ENCODE assay signal across 14 cellular contexts in the genomic region with DNA sequence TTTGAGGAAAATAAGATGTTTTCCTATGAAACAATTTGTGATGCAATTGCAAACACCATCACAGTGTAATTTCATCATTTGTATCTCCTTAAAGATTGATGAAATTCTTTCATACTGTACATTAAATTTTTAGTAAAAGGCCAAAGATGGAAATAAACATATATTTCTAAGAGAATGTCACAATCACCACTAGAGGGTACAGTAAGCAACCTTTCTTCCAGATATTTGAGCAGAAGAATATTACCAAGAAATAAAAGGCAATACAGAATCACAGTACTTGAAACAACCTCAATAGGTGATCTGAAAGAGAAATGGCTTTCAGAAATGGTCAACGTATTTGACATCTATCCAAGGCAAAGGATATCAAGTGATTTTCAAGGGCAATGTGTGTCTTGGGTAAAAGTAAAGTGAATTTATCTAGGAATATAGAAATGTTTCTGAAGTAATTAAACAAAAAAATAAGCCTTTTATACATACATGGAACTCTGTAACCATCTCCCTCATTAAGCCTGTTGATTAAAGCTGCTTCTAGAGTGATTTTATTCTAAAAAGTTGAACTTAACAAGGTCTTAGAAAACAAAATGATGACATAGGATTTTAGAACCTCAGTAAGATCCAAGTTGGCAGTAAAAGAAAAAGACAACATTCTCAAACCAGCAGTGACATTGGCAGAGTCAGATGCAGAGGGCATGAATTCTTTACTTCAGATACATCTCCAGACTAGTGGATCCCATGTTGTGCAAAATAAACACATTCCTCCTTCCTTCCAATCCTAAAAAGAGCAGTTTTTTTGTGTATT.
DNase-seq lines count a peak whose midpoint lies in the region; ATAC-seq, FAIRE-seq and TF ChIP-seq lines count a peak whose summit lies in the region.
"Had no signal": no experiment of that assay in that cellular context is flagged by ENCODE, and none has a peak within 500 bp of the region (broad histone marks: within the 10 kb centered on the region; RNA-seq: fewer than 3 reads in every experiment).

No MANE protein-coding gene starts in this region.

- no peak overlapping the region for H3K27ac Mint-ChIP-seq in MCF 10A (ENCODE audit: low read depth, unreplicated experiment)
- no peak overlapping the region for H3K27ac Mint-ChIP-seq in activated CD8-positive, alpha-beta memory T cell treated with anti-CD3 and anti-CD28 coated beads, Interleukin-2, amount 10 ng/mL, durations not matched to agents 7 days and 5 days
- H3K27ac Mint-ChIP-seq: activated naive CD8-positive, alpha-beta T cell treated with anti-CD3 and anti-CD28 coated beads, Interleukin-2, amount 10 ng/mL, durations not matched to agents 7 days and 5 days had no signal

- intact Hi-C loops in MCF 10A (cut with micrococcal nuclease): loop anchor here (5.0 kb wide), 1 partner anchor 397 kb away; no protein-coding TSS in a partner anchor
- intact Hi-C loops in breast epithelium (cut with DNase I; ENCODE audit: low total_unique reads): no loop called here
- intact Hi-C loops in cardiac septum (cut with DNase I): no loop called here

- H3K27me3 ChIP-seq in breast epithelium (no peaks in the 10 kb centered on the region), tibial nerve (no peaks in the 10 kb centered on the region)
- H3K27me3 ChIP-seq: thyroid gland had no signal

- TF ChIP-seq CTCF in MCF 10A (IDR thresholded peaks at IDR 0.05; ENCODE audit: unreplicated experiment) (peak; percentile 20), breast epithelium (IDR thresholded peaks at IDR 0.05) (no peak), fibroblast of pulmonary artery (IDR thresholded peaks at IDR 0.05; ENCODE audit: low read length, missing control alignments) (peak; percentile 53), tibial nerve (IDR thresholded peaks at IDR 0.05) (peak in 3 of 5 experiments; percentile 11 to 15 (median 12))

- H3K36me3 ChIP-seq in breast epithelium: no peaks in the 10 kb centered on the region
- H3K36me3 ChIP-seq in tibial nerve: no peaks in the 10 kb centered on the region
- H3K36me3 ChIP-seq: thyroid gland had no signal

- BruUV-seq in MCF 10A (replicated peaks; lab: Mats Ljungman, UMichigan): no TSS peak

- FAIRE-seq in RCC 7860 (lab: Jason Lieb, UNC) (peak; percentile 5), H54 (lab: Jason Lieb, UNC) (no peak)

- H3K9me3 Mint-ChIP-seq in MCF 10A (ENCODE audit: unreplicated experiment): no peaks in the 10 kb centered on the region
- H3K9me3 Mint-ChIP-seq in activated CD8-positive, alpha-beta memory T cell treated with anti-CD3 and anti-CD28 coated beads, Interleukin-2, amount 10 ng/mL, durations not matched to agents 7 days and 5 days (ENCODE audit: low read depth): no peaks in the 10 kb centered on the region
- H3K9me3 Mint-ChIP-seq: activated naive CD8-positive, alpha-beta T cell treated with anti-CD3 and anti-CD28 coated beads, Interleukin-2, amount 10 ng/mL, durations not matched to agents 7 days and 5 days had no signal

- H3K4me1 ChIP-seq in breast epithelium (no peaks in the 10 kb centered on the region), tibial nerve (no peaks in the 10 kb centered on the region)
- H3K4me1 ChIP-seq: thyroid gland had no signal

- no peaks in the 10 kb centered on the region for H3K27me3 Mint-ChIP-seq in MCF 10A (ENCODE audit: insufficient read depth, unreplicated experiment)
- H3K27me3 Mint-ChIP-seq in activated CD8-positive, alpha-beta memory T cell treated with anti-CD3 and anti-CD28 coated beads, Interleukin-2, amount 10 ng/mL, durations not matched to agents 7 days and 5 days: no peaks in the 10 kb centered on the region

- H3K36me3 Mint-ChIP-seq in MCF 10A (ENCODE audit: insufficient read depth, unreplicated experiment): no peaks in the 10 kb centered on the region
- no peaks in the 10 kb centered on the region for H3K36me3 Mint-ChIP-seq in activated CD8-positive, alpha-beta memory T cell treated with anti-CD3 and anti-CD28 coated beads, Interleukin-2, amount 10 ng/mL, durations not matched to agents 7 days and 5 days
- H3K36me3 Mint-ChIP-seq: activated naive CD8-positive, alpha-beta T cell treated with anti-CD3 and anti-CD28 coated beads, Interleukin-2, amount 10 ng/mL, durations not matched to agents 7 days and 5 days had no signal

- CTCF ChIA-PET in MCF 10A (lab: Yijun Ruan, JAX): interaction anchor here (0.6 to 1.2 kb wide), 6 partner anchors 9 to 1646 kb away, joined by 3 to 4 read pairs (median 3); no protein-coding TSS in a partner anchor
- CTCF ChIA-PET in activated CD8-positive, alpha-beta memory T cell treated with anti-CD3 and anti-CD28 coated beads, Interleukin-2, amount 10 ng/mL, durations not matched to agents 7 days and 5 days (lab: Charles Lee): no interaction called here

- no peak overlapping the region for H3K27ac ChIP-seq in breast epithelium
- H3K27ac ChIP-seq in tibial nerve: no peak overlapping the region
- H3K27ac ChIP-seq: thyroid gland had no signal

- POLR2A ChIA-PET in MCF 10A (lab: Yijun Ruan, JAX): interaction anchor here (0.6 kb wide), 1 partner anchor 13 kb away, joined by 3 read pairs; no protein-coding TSS in a partner anchor

- H3K4me1 Mint-ChIP-seq in MCF 10A (ENCODE audit: insufficient read depth, unreplicated experiment): no peaks in the 10 kb centered on the region
- H3K4me1 Mint-ChIP-seq in activated CD8-positive, alpha-beta memory T cell treated with anti-CD3 and anti-CD28 coated beads, Interleukin-2, amount 10 ng/mL, durations not matched to agents 7 days and 5 days: no peaks in the 10 kb centered on the region
- H3K4me1 Mint-ChIP-seq: activated naive CD8-positive, alpha-beta T cell treated with anti-CD3 and anti-CD28 coated beads, Interleukin-2, amount 10 ng/mL, durations not matched to agents 7 days and 5 days had no signal

- 67 to 71% methylated on average over 1 of the region's 1 CpG for WGBS in tibial nerve, 2 donors

- H3K4me3 ChIP-seq in breast epithelium (no peak overlapping the region), fibroblast of pulmonary artery (replicated peaks; ENCODE audit: low read depth, low read length) (no peak overlapping the region), tibial nerve (no peak overlapping the region)
- H3K4me3 ChIP-seq: thyroid gland had no signal

- no peak for TF ChIP-seq EP300 in tibial nerve (IDR thresholded peaks at IDR 0.05)

- H3K9me3 ChIP-seq in breast epithelium (no peaks in the 10 kb centered on the region), tibial nerve (no peaks in the 10 kb centered on the region)
- H3K9me3 ChIP-seq: thyroid gland had no signal

- ATAC-seq in activated CD8-positive, alpha-beta memory T cell treated with anti-CD3 and anti-CD28 coated beads, Interleukin-2, amount 10 ng/mL, durations not matched to agents 7 days and 5 days: no peak
- ATAC-seq: left colon had no signal

- no peak overlapping the region for H3K4me3 Mint-ChIP-seq in MCF 10A (ENCODE audit: unreplicated experiment)
- no peak overlapping the region for H3K4me3 Mint-ChIP-seq in activated CD8-positive, alpha-beta memory T cell treated with anti-CD3 and anti-CD28 coated beads, Interleukin-2, amount 10 ng/mL, durations not matched to agents 7 days and 5 days
- H3K4me3 Mint-ChIP-seq: activated naive CD8-positive, alpha-beta T cell treated with anti-CD3 and anti-CD28 coated beads, Interleukin-2, amount 10 ng/mL, durations not matched to agents 7 days and 5 days had no signal

- no peak for DNase-seq in MCF 10A (ENCODE audit: unreplicated experiment)
- DNase-seq in breast epithelium (ENCODE audit: low spot score in 2 of 2): no peak
- no peak for DNase-seq in RCC 7860 (ENCODE audit: low spot score)
- peak; percentile 33 for DNase-seq in fibroblast of pulmonary artery (ENCODE audit: low read depth)
- no peak for DNase-seq in tibial nerve (ENCODE audit: low spot score in 2 of 2)
- DNase-seq in H54 (ENCODE audit: insufficient read length, low spot score): no peak
- no peak for DNase-seq in cardiac septum (ENCODE audit: low spot score)
- DNase-seq in activated CD8-positive, alpha-beta memory T cell treated with anti-CD3 and anti-CD28 coated beads, Interleukin-2, amount 10 ng/mL, durations not matched to agents 7 days and 5 days: no peak
- DNase-seq: activated CD4-positive, alpha-beta T cell treated with anti-CD3 and anti-CD28 coated beads, Interleukin-2, amount 50 U/mL, for 1 hour; activated naive CD8-positive, alpha-beta T cell treated with anti-CD3 and anti-CD28 coated beads, Interleukin-2, amount 10 ng/mL, durations not matched to agents 7 days and 5 days; left colon; NCI-H2029 treated with DMSO at 0.1 percent for 48 hours; Right ventricle myocardium superior; thyroid gland had no signal

- TF ChIP-seq POLR2A in breast epithelium (IDR thresholded peaks at IDR 0.05) (no peak), tibial nerve (IDR thresholded peaks at IDR 0.05) (no peak), H54 (IDR thresholded peaks at IDR 0.05; ENCODE audit: low read depth, low read length) (no peak)

Comparison
In these comparisons a context has a peak if more than half of its experiments do, and no peak if none do; other contexts are left out.
1. CTCF ChIP-seq: peak in MCF 10A (single experiment), fibroblast of pulmonary artery (single experiment) and tibial nerve (3 of 5); none in breast epithelium (0 of 3).